ENCODE assay signal across 1 cellular context in the genomic region with DNA sequence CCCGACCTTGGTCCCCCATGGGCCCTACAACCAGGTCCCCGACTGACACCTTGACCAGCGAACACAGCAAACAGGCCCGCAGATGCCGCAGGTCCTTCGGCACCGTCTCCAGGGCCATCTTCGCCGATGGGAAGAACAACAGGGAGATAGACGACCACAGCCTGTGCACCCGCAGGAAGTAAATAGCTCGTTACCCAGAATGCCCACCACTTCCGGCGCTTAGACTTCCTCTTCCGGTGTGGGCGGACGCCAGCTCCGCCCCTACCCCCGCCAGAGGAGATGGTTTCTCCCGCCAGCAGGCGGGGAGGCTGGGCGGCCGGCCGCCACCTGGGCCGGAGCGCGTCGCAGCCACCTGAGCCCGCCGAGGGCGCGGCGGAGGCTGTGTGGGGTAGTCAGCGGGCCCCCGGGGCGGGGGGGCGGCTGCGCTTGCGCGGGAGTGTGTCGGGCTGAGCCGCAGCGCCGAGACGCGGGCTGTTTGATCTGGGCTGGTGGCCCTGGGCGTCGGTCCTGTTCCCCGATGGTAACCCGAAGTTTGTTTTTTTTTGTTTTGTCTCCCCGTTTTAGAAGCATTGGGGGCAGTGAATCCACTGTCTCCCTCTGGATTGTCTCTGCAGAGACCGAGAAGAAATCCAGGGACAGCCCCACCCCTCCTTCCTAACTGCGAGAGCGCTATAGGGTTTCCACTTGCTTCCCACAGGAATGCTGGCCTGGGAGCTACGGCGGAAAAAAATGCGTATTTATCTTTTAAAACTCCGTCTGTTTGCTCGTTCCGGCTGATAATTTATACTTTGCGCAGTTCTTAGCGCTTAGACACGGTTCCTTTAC.
A peak's percentile ranks its signal among the peaks of the same experiment; 100 is the strongest.
TF ChIP-seq lines count a peak whose summit lies in the region.

A gene (minus strand): TSS at position 184 of the 825 bp plus-strand sequence. CDS start 66 bp downstream, at position 118.

TF ChIP-seq in SK-N-SH, 30 proteins besides CTCF, POLR2A, EP300 and RAD21 (continued from another document):
- TF ChIP-seq, protein P1, sequence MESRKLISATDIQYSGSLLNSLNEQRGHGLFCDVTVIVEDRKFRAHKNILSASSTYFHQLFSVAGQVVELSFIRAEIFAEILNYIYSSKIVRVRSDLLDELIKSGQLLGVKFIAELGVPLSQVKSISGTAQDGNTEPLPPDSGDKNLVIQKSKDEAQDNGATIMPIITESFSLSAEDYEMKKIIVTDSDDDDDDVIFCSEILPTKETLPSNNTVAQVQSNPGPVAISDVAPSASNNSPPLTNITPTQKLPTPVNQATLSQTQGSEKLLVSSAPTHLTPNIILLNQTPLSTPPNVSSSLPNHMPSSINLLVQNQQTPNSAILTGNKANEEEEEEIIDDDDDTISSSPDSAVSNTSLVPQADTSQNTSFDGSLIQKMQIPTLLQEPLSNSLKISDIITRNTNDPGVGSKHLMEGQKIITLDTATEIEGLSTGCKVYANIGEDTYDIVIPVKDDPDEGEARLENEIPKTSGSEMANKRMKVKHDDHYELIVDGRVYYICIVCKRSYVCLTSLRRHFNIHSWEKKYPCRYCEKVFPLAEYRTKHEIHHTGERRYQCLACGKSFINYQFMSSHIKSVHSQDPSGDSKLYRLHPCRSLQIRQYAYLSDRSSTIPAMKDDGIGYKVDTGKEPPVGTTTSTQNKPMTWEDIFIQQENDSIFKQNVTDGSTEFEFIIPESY (IDR thresholded peaks at IDR 0.05; ENCODE audit: borderline replicate concordance, low read depth): peak; percentile 50
- TF ChIP-seq YY1 (IDR thresholded peaks at IDR 0.05; ENCODE audit: low read depth) (peak; percentile 69; the same call in 1 of the 2 replicates), FOXM1 (IDR thresholded peaks at IDR 0.05; ENCODE audit: low read depth) (no peak), CHD2 (IDR thresholded peaks at IDR 0.05; ENCODE audit: low read length, partially characterized antibody) (peak; percentile 96), ELF1 (IDR thresholded peaks at IDR 0.05) (peak; percentile 92), TAF1 (IDR thresholded peaks at IDR 0.05; ENCODE audit: borderline replicate concordance, low read depth, low read length) (peak; percentile 96), FOXJ3 (CRISPR knock-in tag; IDR thresholded peaks at IDR 0.05) (no peak), FOSL2 (IDR thresholded peaks at IDR 0.05; ENCODE audit: borderline replicate concordance, low read depth) (no peak), GABPA (IDR thresholded peaks at IDR 0.05; ENCODE audit: low read depth) (peak; percentile 100), JUND (IDR thresholded peaks at IDR 0.05) (no peak), RXRA (IDR thresholded peaks at IDR 0.05; ENCODE audit: borderline replicate concordance, low read depth) (no peak), MEF2A (IDR thresholded peaks at IDR 0.05; ENCODE audit: borderline replicate concordance, low read depth) (no peak), TEAD4 (IDR thresholded peaks at IDR 0.05; ENCODE audit: borderline replicate concordance, insufficient read depth) (no peak), MXI1 (IDR thresholded peaks at IDR 0.05; ENCODE audit: low read depth, low read length) (peak; percentile 90)
- TF ChIP-seq, protein P2, sequence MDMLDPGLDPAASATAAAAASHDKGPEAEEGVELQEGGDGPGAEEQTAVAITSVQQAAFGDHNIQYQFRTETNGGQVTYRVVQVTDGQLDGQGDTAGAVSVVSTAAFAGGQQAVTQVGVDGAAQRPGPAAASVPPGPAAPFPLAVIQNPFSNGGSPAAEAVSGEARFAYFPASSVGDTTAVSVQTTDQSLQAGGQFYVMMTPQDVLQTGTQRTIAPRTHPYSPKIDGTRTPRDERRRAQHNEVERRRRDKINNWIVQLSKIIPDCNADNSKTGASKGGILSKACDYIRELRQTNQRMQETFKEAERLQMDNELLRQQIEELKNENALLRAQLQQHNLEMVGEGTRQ (IDR thresholded peaks at IDR 0.05; ENCODE audit: borderline replicate concordance, low read depth, low read length): no peak
- TF ChIP-seq, protein P3, sequence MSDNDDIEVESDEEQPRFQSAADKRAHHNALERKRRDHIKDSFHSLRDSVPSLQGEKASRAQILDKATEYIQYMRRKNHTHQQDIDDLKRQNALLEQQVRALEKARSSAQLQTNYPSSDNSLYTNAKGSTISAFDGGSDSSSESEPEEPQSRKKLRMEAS (IDR thresholded peaks at IDR 0.05; ENCODE audit: low read depth): peak; percentile 87; the same call in 1 of the 2 replicates
- TF ChIP-seq, protein P4, sequence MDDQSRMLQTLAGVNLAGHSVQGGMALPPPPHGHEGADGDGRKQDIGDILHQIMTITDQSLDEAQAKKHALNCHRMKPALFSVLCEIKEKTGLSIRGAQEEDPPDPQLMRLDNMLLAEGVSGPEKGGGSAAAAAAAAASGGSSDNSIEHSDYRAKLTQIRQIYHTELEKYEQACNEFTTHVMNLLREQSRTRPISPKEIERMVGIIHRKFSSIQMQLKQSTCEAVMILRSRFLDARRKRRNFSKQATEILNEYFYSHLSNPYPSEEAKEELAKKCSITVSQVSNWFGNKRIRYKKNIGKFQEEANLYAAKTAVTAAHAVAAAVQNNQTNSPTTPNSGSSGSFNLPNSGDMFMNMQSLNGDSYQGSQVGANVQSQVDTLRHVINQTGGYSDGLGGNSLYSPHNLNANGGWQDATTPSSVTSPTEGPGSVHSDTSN (IDR thresholded peaks at IDR 0.05): no peak
